ENCODE assay signal across 1 cellular context in the genomic region with DNA sequence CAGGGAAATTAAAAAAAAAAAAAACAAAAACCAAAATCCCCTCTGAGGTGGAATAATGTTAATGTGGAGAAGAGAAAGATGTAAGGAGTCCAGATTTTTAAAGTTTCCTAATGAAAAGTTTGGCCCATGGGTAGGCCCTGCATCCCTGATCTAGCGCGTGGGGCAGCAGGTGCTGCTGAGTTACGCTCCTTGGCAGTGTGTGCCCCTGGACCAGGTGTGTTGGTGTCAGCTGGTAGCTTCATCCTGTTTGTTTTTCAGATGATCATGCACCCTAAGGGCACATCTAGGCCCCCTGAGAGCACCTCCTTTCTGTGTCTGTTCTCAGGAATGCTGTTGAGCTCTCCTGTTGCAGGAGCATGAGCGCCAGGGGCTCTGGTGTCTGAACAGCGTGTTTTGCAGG.
A peak's percentile ranks its signal among the peaks of the same experiment; 100 is the strongest.
TF ChIP-seq lines count a peak whose summit lies in the region.

No MANE protein-coding gene starts in this region.

TF ChIP-seq in K562, 482 proteins besides CTCF, POLR2A, EP300 and RAD21:
- no peak for TF ChIP-seq PML (IDR thresholded peaks at IDR 0.05; ENCODE audit: low read length)
- no peak for TF ChIP-seq ZC3H8 (IDR thresholded peaks at IDR 0.05)
- 0 out of 2 replicates have a peak, but pooled peaks have one; percentile 43 for TF ChIP-seq ZNF707 (CRISPR knock-in tag; conservative IDR thresholded peaks at IDR 0.05)
- TF ChIP-seq ZNF57 (CRISPR knock-in tag; IDR thresholded peaks at IDR 0.05), result 0 out of 2 replicates have a peak, but pooled peaks have one; percentile 4
- TF ChIP-seq SMAD4 (CRISPR knock-in tag; conservative IDR thresholded peaks at IDR 0.05), result 0 out of 2 replicates have a peak, but pooled peaks have one; percentile 16
- no peak for TF ChIP-seq ETS2 (tag; IDR thresholded peaks at IDR 0.05; ENCODE audit: borderline replicate concordance, poor library complexity, severe bottlenecking)
- TF ChIP-seq, protein P1, sequence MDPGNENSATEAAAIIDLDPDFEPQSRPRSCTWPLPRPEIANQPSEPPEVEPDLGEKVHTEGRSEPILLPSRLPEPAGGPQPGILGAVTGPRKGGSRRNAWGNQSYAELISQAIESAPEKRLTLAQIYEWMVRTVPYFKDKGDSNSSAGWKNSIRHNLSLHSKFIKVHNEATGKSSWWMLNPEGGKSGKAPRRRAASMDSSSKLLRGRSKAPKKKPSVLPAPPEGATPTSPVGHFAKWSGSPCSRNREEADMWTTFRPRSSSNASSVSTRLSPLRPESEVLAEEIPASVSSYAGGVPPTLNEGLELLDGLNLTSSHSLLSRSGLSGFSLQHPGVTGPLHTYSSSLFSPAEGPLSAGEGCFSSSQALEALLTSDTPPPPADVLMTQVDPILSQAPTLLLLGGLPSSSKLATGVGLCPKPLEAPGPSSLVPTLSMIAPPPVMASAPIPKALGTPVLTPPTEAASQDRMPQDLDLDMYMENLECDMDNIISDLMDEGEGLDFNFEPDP (CRISPR knock-in tag; IDR thresholded peaks at IDR 0.05), result 0 out of 2 replicates have a peak, but pooled peaks have one; percentile 24
- TF ChIP-seq WHSC1 (IDR thresholded peaks at IDR 0.05; ENCODE audit: low read length), result peak; percentile 61
